In genomic region chr17:19534562-19535149, GRCh38 we compare ENCODE assay signal across 8 cellular contexts. TPM values are rescaled to one million over a fixed set of nuclear protein-coding genes. Genes with fewer than 3 reads are reported as not detected.
DNase-seq lines count a peak whose midpoint lies in the region; ATAC-seq and FAIRE-seq lines count a peak whose summit lies in the region.

No MANE protein-coding gene starts in this region.

- H3K4me3 ChIP-seq in BLaER1: peak overlapping the region; percentile 62
- peak overlapping the region; percentile 51 for H3K4me3 ChIP-seq in effector memory CD4-positive, alpha-beta T cell (ENCODE audit: insufficient read depth, low read depth, low read length, poor library complexity, severe bottlenecking)
- peak overlapping the region in 1 of 2 donors; percentile 82 for H3K4me3 ChIP-seq in neuronal stem cell (ENCODE audit: low read length in 2 of 2)

- H3K27ac ChIP-seq in BLaER1 (no peak overlapping the region), neuronal stem cell (replicated peaks; ENCODE audit: low read length) (no peak overlapping the region)
- no peak overlapping the region for H3K27ac ChIP-seq in effector memory CD4-positive, alpha-beta T cell (ENCODE audit: insufficient read depth, low read length, poor library complexity, severe bottlenecking)

- no peaks in the 10 kb centered on the region for H3K79me1 ChIP-seq in neuronal stem cell (ENCODE audit: low read depth, low read length)

- no peak overlapping the region for H3K23ac ChIP-seq in neuronal stem cell (ENCODE audit: low read depth, low read length, poor library complexity)

- peak overlapping the region; percentile 44 for H3K18ac ChIP-seq in neuronal stem cell (ENCODE audit: low read length)

- no peak overlapping the region for H4K8ac ChIP-seq in neuronal stem cell (ENCODE audit: low read depth, low read length)

- WGBS in neuronal stem cell (ENCODE audit: extremely low coverage in 2 of 2, insufficient read length in 2 of 2, insufficient replicate concordance in 1 of 2), 2 donors: no CpG with 5 or more reads among the region's 19 CpGs

- no peak overlapping the region for H4K91ac ChIP-seq in neuronal stem cell (ENCODE audit: low read depth, low read length, poor library complexity)

- H4K20me1 ChIP-seq in BLaER1: peaks cover 31% of the 10 kb centered on the region; the same call in 1 of the 2 replicates

- H2BK12ac ChIP-seq in neuronal stem cell (ENCODE audit: low read length): no peak overlapping the region

- no peak overlapping the region for H2AK5ac ChIP-seq in neuronal stem cell (ENCODE audit: low read depth, low read length)

- DNase-seq in M059J (ENCODE audit: low read depth): peak; percentile 72
- DNase-seq in effector memory CD4-positive, alpha-beta T cell: no peak
- no peak for DNase-seq in neuronal stem cell (ENCODE audit: low spot score)
- no peak for DNase-seq in GM19239 (ENCODE audit: insufficient read length, low spot score)
- no peak for DNase-seq in NCI-H146 treated with DMSO at 0.1 percent for 48 hours (lab: John Stamatoyannopoulos, UW; ENCODE audit: unreplicated experiment)

- no peak overlapping the region for H2BK5ac ChIP-seq in neuronal stem cell (ENCODE audit: low read length)

- FAIRE-seq in GM19239 (lab: Jason Lieb, UNC): no peak

- H3K27me3 ChIP-seq in BLaER1 (peaks cover 60% of the 10 kb centered on the region), neuronal stem cell (ENCODE audit: control insufficient read depth in 3 of 3, insufficient read depth in 3 of 3, low read depth in 1 of 3, low read length in 3 of 3) (peaks cover 9 to 82% (median 31%) of the 10 kb centered on the region in 3 experiments)
- H3K27me3 ChIP-seq in effector memory CD4-positive, alpha-beta T cell (replicated peaks; ENCODE audit: control insufficient read depth, insufficient read depth, low read length, poor library complexity, severe bottlenecking): peaks cover 7% of the 10 kb centered on the region

- H3K4ac ChIP-seq in neuronal stem cell (ENCODE audit: low read length): no peak overlapping the region

- H3K14ac ChIP-seq in neuronal stem cell (ENCODE audit: low read length): no peak overlapping the region

- H3K9ac ChIP-seq in BLaER1 (no peak overlapping the region), neuronal stem cell (ENCODE audit: low read depth, low read length, poor library complexity) (no peak overlapping the region)

- H3K36me3 ChIP-seq in BLaER1 (no peaks in the 10 kb centered on the region), neuronal stem cell (replicated peaks in 1 of 2; ENCODE audit: control insufficient read depth in 2 of 2, insufficient read depth in 2 of 2, low read length in 2 of 2) (no peaks in the 10 kb centered on the region)
- no peaks in the 10 kb centered on the region for H3K36me3 ChIP-seq in effector memory CD4-positive, alpha-beta T cell (ENCODE audit: control insufficient read depth, insufficient read depth, low read length)

- H3K4me1 ChIP-seq in BLaER1: peaks cover 38% of the 10 kb centered on the region
- H3K4me1 ChIP-seq in effector memory CD4-positive, alpha-beta T cell (ENCODE audit: control insufficient read depth, insufficient read depth, low read length, poor library complexity, severe bottlenecking): peaks cover 12% of the 10 kb centered on the region
- peaks cover 4 to 5% of the 10 kb centered on the region in 2 donors for H3K4me1 ChIP-seq in neuronal stem cell (ENCODE audit: control insufficient read depth in 2 of 2, insufficient read depth in 1 of 2, low read depth in 1 of 2, low read length in 2 of 2)

- ATAC-seq in HG03039 (IDR thresholded peaks at IDR 0.05; ENCODE audit: unreplicated experiment) (no peak), HG03442 (IDR thresholded peaks at IDR 0.05; ENCODE audit: unreplicated experiment) (no peak)

- H3K4me2 ChIP-seq in BLaER1 (peak overlapping the region; percentile 83), neuronal stem cell (ENCODE audit: insufficient read depth, low read length, poor library complexity, severe bottlenecking) (peak overlapping the region; percentile 91)

- no peaks in the 10 kb centered on the region for H3K9me3 ChIP-seq in BLaER1
- no peaks in the 10 kb centered on the region for H3K9me3 ChIP-seq in effector memory CD4-positive, alpha-beta T cell (ENCODE audit: control insufficient read depth, low read length)
- no peaks in the 10 kb centered on the region for H3K9me3 ChIP-seq in neuronal stem cell (replicated peaks in 1 of 2; ENCODE audit: control insufficient read depth in 2 of 2, insufficient read depth in 1 of 2, low read depth in 1 of 2, low read length in 2 of 2)

- no peak overlapping the region for H2AFZ ChIP-seq in neuronal stem cell (ENCODE audit: low read length)

- no peak overlapping the region for H2BK15ac ChIP-seq in neuronal stem cell (ENCODE audit: low read length)

- no peak overlapping the region for H2BK120ac ChIP-seq in neuronal stem cell (ENCODE audit: low read depth, low read length)

RNA-seq across cellular contexts. Expression of gene SLC47A1, which starts 1.0 kb away (rescaled TPM):
- total RNA-seq in M059J (2014; rRNA removed; shearing (Covaris generic)): 0.02 TPM in 1 of 2 replicates, not detected in the other
- 1.4 TPM for polyA plus RNA-seq in neuronal stem cell (2013, experiment 1 of 2)
- polyA plus RNA-seq in neuronal stem cell (2013, experiment 2 of 2): 1.0 TPM
